21 cellular contexts compared by ENCODE assay signal in genomic region chr14:103770902-103771301, GRCh38. TPM values are rescaled to one million over a fixed set of nuclear protein-coding genes. Genes with fewer than 3 reads are reported as not detected.
DNase-seq lines count a peak whose midpoint lies in the region; ATAC-seq and TF ChIP-seq lines count a peak whose summit lies in the region.
"Had no signal": no experiment of that assay in that cellular context is flagged by ENCODE, and none has a peak within 500 bp of the region (broad histone marks: within the 10 kb centered on the region; RNA-seq: fewer than 3 reads in every experiment).

No MANE protein-coding gene starts in this region.

- TF ChIP-seq CTCF in H9 (conservative IDR thresholded peaks at IDR 0.05): peak; percentile 49
- TF ChIP-seq CTCF in RWPE2 (IDR thresholded peaks at IDR 0.05; ENCODE audit: poor library complexity, severe bottlenecking): peak; percentile 31

- no peak overlapping the region for H3K4me3 Mint-ChIP-seq in H9
- H3K4me3 Mint-ChIP-seq: activated naive CD8-positive, alpha-beta T cell treated with anti-CD3 and anti-CD28 coated beads, Interleukin-2, amount 10 ng/mL, durations not matched to agents 7 days and 5 days; activated T-helper 17 cell treated with anti-CD3 and anti-CD28 coated beads, Interleukin-2, amount 50 U/mL, for 72 hours; CD4-positive, alpha-beta T cell; nephron; stimulated activated memory B cell treated with anti-CD40 and anti-IgM and Interleukin-4, amounts not matched to agents 10 μg/mL and 1 μg/mL and 100 μg/mL, for 72 hours had no signal

- H3K9me3 Mint-ChIP-seq in H9: no peaks in the 10 kb centered on the region
- H3K9me3 Mint-ChIP-seq: activated T-helper 17 cell treated with anti-CD3 and anti-CD28 coated beads, Interleukin-2, amount 50 U/mL, for 72 hours; CD4-positive, alpha-beta T cell had no signal

- no peaks in the 10 kb centered on the region for H3K23me2 ChIP-seq in H9 (ENCODE audit: insufficient read length, low read depth, low read length, poor library complexity, severe bottlenecking)

- no peak for ATAC-seq in RWPE2 (ENCODE audit: low read depth)
- ATAC-seq: activated T-helper 17 cell treated with anti-CD3 and anti-CD28 coated beads, Interleukin-2, amount 50 U/mL, for 72 hours; body of pancreas; stimulated activated memory B cell treated with anti-CD40 and anti-IgM and Interleukin-4, amounts not matched to agents 10 μg/mL and 1 μg/mL and 100 μg/mL, for 72 hours had no signal

- no peaks in the 10 kb centered on the region for H3K27me3 Mint-ChIP-seq in H9 (ENCODE audit: low read depth)
- H3K27me3 Mint-ChIP-seq: activated naive CD8-positive, alpha-beta T cell treated with anti-CD3 and anti-CD28 coated beads, Interleukin-2, amount 10 ng/mL, durations not matched to agents 7 days and 5 days; activated T-helper 17 cell treated with anti-CD3 and anti-CD28 coated beads, Interleukin-2, amount 50 U/mL, for 72 hours; CD4-positive, alpha-beta T cell; stimulated activated memory B cell treated with anti-CD40 and anti-IgM and Interleukin-4, amounts not matched to agents 10 μg/mL and 1 μg/mL and 100 μg/mL, for 72 hours had no signal

- H2BK5ac ChIP-seq in H9 (ENCODE audit: insufficient read length, low read length): no peak overlapping the region

- H4K8ac ChIP-seq in H9 (replicated peaks; ENCODE audit: insufficient read length, low read depth, low read length): no peak overlapping the region

- H3K79me2 ChIP-seq in H9 (ENCODE audit: insufficient read depth, low read length): no peaks in the 10 kb centered on the region

- no peak overlapping the region for H4K5ac ChIP-seq in H9 (ENCODE audit: insufficient read length, low read depth, low read length)

- no peak overlapping the region for H2BK120ac ChIP-seq in H9 (ENCODE audit: low read depth, low read length, poor library complexity, severe bottlenecking)

- H3T11ph ChIP-seq in H9 (ENCODE audit: low read length): no peak overlapping the region

- H4K91ac ChIP-seq in H9 (ENCODE audit: insufficient read length, low read depth, low read length): no peak overlapping the region

- DNase-seq in ELF-1 (ENCODE audit: low read depth, low spot score): peak; percentile 36
- DNase-seq in H9: no peak
- DNase-seq in RWPE2 (ENCODE audit: low spot score): no peak
- DNase-seq in iPS-NIHi11 (ENCODE audit: low spot score): peak; percentile 34
- DNase-seq in glomerular visceral epithelial cell (ENCODE audit: extremely low spot score): no peak
- DNase-seq in activated T-cell treated with anti-CD3 and anti-CD28 coated beads for 4 hours: no peak
- DNase-seq in RKO (ENCODE audit: low spot score): no peak
- DNase-seq: activated naive CD8-positive, alpha-beta T cell treated with anti-CD3 and anti-CD28 coated beads, Interleukin-2, amount 10 ng/mL, durations not matched to agents 7 days and 5 days; body of pancreas; CD4-positive, alpha-beta T cell; colonic mucosa; heart left ventricle; left ventricle myocardium superior; NCI-H1436 treated with DMSO at 0.1 percent for 48 hours; NCI-H2227 treated with DMSO at 0.1 percent for 48 hours; RPMI8226; testis had no signal

- no peak overlapping the region for H3K9ac ChIP-seq in H9 (ENCODE audit: extremely low read depth, insufficient read length, low read length)
- H3K9ac ChIP-seq: parathyroid adenoma had no signal

- no CpG with 5 or more reads among the region's 4 CpGs for WGBS in H9 (ENCODE audit: extremely low coverage, insufficient read length, low lambda C conversion rate)

- H3K36me3 Mint-ChIP-seq in H9 (ENCODE audit: insufficient read depth in 1 of 3, low read depth in 3 of 3): no peaks in the 10 kb centered on the region

- no peak overlapping the region for H2BK15ac ChIP-seq in H9 (ENCODE audit: low read depth, low read length)

- H2BK20ac ChIP-seq in H9 (ENCODE audit: low read depth, low read length, poor library complexity, severe bottlenecking): no peak overlapping the region

- no peak overlapping the region for H3K14ac ChIP-seq in H9 (ENCODE audit: insufficient read depth, low read length)

- H3K36me3 ChIP-seq in RWPE2 (ENCODE audit: low read depth): peaks cover 8% of the 10 kb centered on the region
- H3K36me3 ChIP-seq: colonic mucosa had no signal

- H3K4me2 ChIP-seq in H9 (ENCODE audit: insufficient read depth, insufficient read length, low read length): no peak overlapping the region

- H3K4me1 ChIP-seq in H9 (ENCODE audit: insufficient read depth, low read length) (no peaks in the 10 kb centered on the region), RWPE2 (ENCODE audit: insufficient read depth, poor library complexity, severe bottlenecking) (no peaks in the 10 kb centered on the region)
- H3K4me1 ChIP-seq: body of pancreas, colonic mucosa, parathyroid adenoma had no signal

- no peak overlapping the region for H2AFZ ChIP-seq in H9 (ENCODE audit: low read length)
- H2AFZ ChIP-seq: parathyroid adenoma had no signal

- H3K9me3 ChIP-seq in H9 (ENCODE audit: control insufficient read depth, low read depth, low read length): no peaks in the 10 kb centered on the region
- H3K9me3 ChIP-seq in RWPE2 (ENCODE audit: severe bottlenecking): no peaks in the 10 kb centered on the region
- H3K9me3 ChIP-seq: body of pancreas, colonic mucosa, testis had no signal

- H3K4ac ChIP-seq in H9 (ENCODE audit: low read depth, low read length): no peak overlapping the region

- no peaks in the 10 kb centered on the region for H4K20me1 ChIP-seq in H9 (ENCODE audit: control insufficient read depth, insufficient read depth, insufficient read length)

- no peak overlapping the region for H3K18ac ChIP-seq in H9 (ENCODE audit: insufficient read length, low read depth, low read length)

- H3K27me3 ChIP-seq in H9 (ENCODE audit: insufficient read depth, low read length): no peaks in the 10 kb centered on the region
- no peaks in the 10 kb centered on the region for H3K27me3 ChIP-seq in RWPE2 (ENCODE audit: insufficient read depth, poor library complexity, severe bottlenecking)
- H3K27me3 ChIP-seq: body of pancreas, colonic mucosa, heart left ventricle, testis had no signal

- no peaks in the 10 kb centered on the region for H3K79me1 ChIP-seq in H9 (ENCODE audit: insufficient read depth, low read depth, low read length, poor library complexity, severe bottlenecking)

- H3K4me1 Mint-ChIP-seq in H9: no peaks in the 10 kb centered on the region; a peak in 1 of 4 replicates
- H3K4me1 Mint-ChIP-seq: activated naive CD8-positive, alpha-beta T cell treated with anti-CD3 and anti-CD28 coated beads, Interleukin-2, amount 10 ng/mL, durations not matched to agents 7 days and 5 days; activated T-helper 17 cell treated with anti-CD3 and anti-CD28 coated beads, Interleukin-2, amount 50 U/mL, for 72 hours; nephron; stimulated activated memory B cell treated with anti-CD40 and anti-IgM and Interleukin-4, amounts not matched to agents 10 μg/mL and 1 μg/mL and 100 μg/mL, for 72 hours had no signal

- H3K27ac ChIP-seq in H9 (ENCODE audit: insufficient read length, low read depth, low read length): no peak overlapping the region
- no peak overlapping the region for H3K27ac ChIP-seq in RWPE2 (ENCODE audit: poor library complexity, severe bottlenecking)
- H3K27ac ChIP-seq: body of pancreas, colonic mucosa, heart left ventricle, parathyroid adenoma, testis had no signal

- H2AK5ac ChIP-seq in H9 (ENCODE audit: insufficient read length, low read length): no peak overlapping the region

- H3K4me3 ChIP-seq in RWPE2 (ENCODE audit: severe bottlenecking): no peak overlapping the region
- H3K4me3 ChIP-seq: body of pancreas, colonic mucosa, heart left ventricle, testis had no signal

- no peak overlapping the region; a peak in 1 of 7 replicates for H3K27ac Mint-ChIP-seq in H9
- H3K27ac Mint-ChIP-seq: activated naive CD8-positive, alpha-beta T cell treated with anti-CD3 and anti-CD28 coated beads, Interleukin-2, amount 10 ng/mL, durations not matched to agents 7 days and 5 days; activated T-helper 17 cell treated with anti-CD3 and anti-CD28 coated beads, Interleukin-2, amount 50 U/mL, for 72 hours; CD4-positive, alpha-beta T cell; nephron; stimulated activated memory B cell treated with anti-CD40 and anti-IgM and Interleukin-4, amounts not matched to agents 10 μg/mL and 1 μg/mL and 100 μg/mL, for 72 hours had no signal

- H3K23ac ChIP-seq in H9 (ENCODE audit: insufficient read length, low read depth, low read length): no peak overlapping the region

- no peak overlapping the region for H2BK12ac ChIP-seq in H9 (ENCODE audit: insufficient read length, low read depth, low read length)

- no peak overlapping the region for H3K56ac ChIP-seq in H9 (ENCODE audit: insufficient read length, low read depth, low read length)

RNA-seq across cellular contexts. Expression of gene ZFYVE21, which starts 55.3 kb away (rescaled TPM):
- total RNA-seq in H9 (2021): 49.7 and 50.5 TPM in 2 replicates

RNA-seq across cellular contexts. Expression of gene XRCC3, which starts 55.7 kb away (rescaled TPM):
- total RNA-seq in H9 (2021): 42.6 and 45.3 TPM in 2 replicates

Comparison
In these comparisons a context has a peak if more than half of its experiments do, and no peak if none do; other contexts are left out.
1. DNase-seq: peak in ELF-1 (single experiment) and iPS-NIHi11 (single experiment); none in H9 (single experiment), RWPE2 (single experiment), glomerular visceral epithelial cell (single experiment), activated T-cell treated with anti-CD3 and anti-CD28 coated beads for 4 hours (single experiment) and RKO (single experiment).